In genomic region chrX:72272868-72273267, GRCh38 we compare ENCODE assay signal across 13 cellular contexts. TPM values are rescaled to one million over a fixed set of nuclear protein-coding genes. Genes with fewer than 3 reads are reported as not detected.
DNase-seq lines count a peak whose midpoint lies in the region; ATAC-seq, FAIRE-seq and TF ChIP-seq lines count a peak whose summit lies in the region.
"Had no signal": no experiment of that assay in that cellular context is flagged by ENCODE, and none has a peak within 500 bp of the region (broad histone marks: within the 10 kb centered on the region; RNA-seq: fewer than 3 reads in every experiment).

No MANE protein-coding gene starts in this region.

- peaks cover 7% of the 10 kb centered on the region for H3K27me3 Mint-ChIP-seq in brain
- no peaks in the 10 kb centered on the region for H3K27me3 Mint-ChIP-seq in progenitor cell of endocrine pancreas
- peaks cover 0 to 3% (median 0%) of the 10 kb centered on the region in 3 donors for H3K27me3 Mint-ChIP-seq in immature natural killer cell (ENCODE audit: low read depth in 3 of 3)

- TF ChIP-seq CTCF in brain (conservative IDR thresholded peaks at IDR 0.05) (no peak), progenitor cell of endocrine pancreas (IDR thresholded peaks at IDR 0.05; ENCODE audit: unreplicated experiment) (no peak)

- peaks cover 58% of the 10 kb centered on the region for H3K4me1 Mint-ChIP-seq in brain
- peaks cover 23% of the 10 kb centered on the region for H3K4me1 Mint-ChIP-seq in progenitor cell of endocrine pancreas (ENCODE audit: low read depth)
- peaks cover 41 to 53% of the 10 kb centered on the region in 2 donors for H3K4me1 Mint-ChIP-seq in immature natural killer cell

- peak; percentile 83 for FAIRE-seq in RCC 7860 (lab: Jason Lieb, UNC)
- FAIRE-seq: A204.1 had no signal

- H3K9me3 Mint-ChIP-seq in brain = no peaks in the 10 kb centered on the region
- no peaks in the 10 kb centered on the region for H3K9me3 Mint-ChIP-seq in progenitor cell of endocrine pancreas (ENCODE audit: low read depth)
- no peaks in the 10 kb centered on the region for H3K9me3 Mint-ChIP-seq in immature natural killer cell

- peak; percentile 61 to 63 for ATAC-seq in activated CD4-positive, CD25-positive, alpha-beta regulatory T cell treated with anti-CD3 and anti-CD28 coated beads, Interleukin-2, amount 50 U/mL, for 24 hours

- H3K36me3 Mint-ChIP-seq in brain (peaks cover 77% of the 10 kb centered on the region), progenitor cell of endocrine pancreas (ENCODE audit: insufficient read depth) (peaks cover 45% of the 10 kb centered on the region), immature natural killer cell (peaks cover 2 to 51% (median 46%) of the 10 kb centered on the region in 3 donors)

- no peak for DNase-seq in activated CD4-positive, CD25-positive, alpha-beta regulatory T cell (lab: John Stamatoyannopoulos, UW)
- DNase-seq in RCC 7860 (ENCODE audit: low spot score) (peak; percentile 62), progenitor cell of endocrine pancreas (ENCODE audit: low spot score, unreplicated experiment) (no peak), immature natural killer cell (no peak), NCI-H187 treated with DMSO at 0.1 percent for 48 hours (lab: John Stamatoyannopoulos, UW) (no peak), activated gamma-delta T cell (lab: John Stamatoyannopoulos, UW) (no peak)
- DNase-seq: activated CD8-positive, alpha-beta memory T cell treated with anti-CD3 and anti-CD28 coated beads, Interleukin-2, amount 50 U/mL, for 4 hours; H7; T-helper 1 cell had no signal

- H3K4me3 Mint-ChIP-seq in brain (peak overlapping the region in 1 of 5 experiments; percentile 54), progenitor cell of endocrine pancreas (ENCODE audit: low read depth) (no peak overlapping the region), immature natural killer cell (no peak overlapping the region)

- H3K27ac Mint-ChIP-seq in brain = peak overlapping the region in 3 of 5 experiments; percentile 79 to 93 (median 86)
- peak overlapping the region; percentile 67 for H3K27ac Mint-ChIP-seq in progenitor cell of endocrine pancreas
- peak overlapping the region in 3 of 6 donors; percentile 37 to 78 (median 61) for H3K27ac Mint-ChIP-seq in immature natural killer cell

RNA-seq across cellular contexts. Expression of gene RPS4X, which starts 4.2 kb away (rescaled TPM):
- 1,997 TPM for polyA plus RNA-seq in brain (ENCODE audit: insufficient read depth, low read depth, low replicate concordance)
- 1,645 and 1,663 TPM in 2 replicates for total RNA-seq in progenitor cell of endocrine pancreas
- polyA plus RNA-seq in immature natural killer cell = 100 to 1,000 TPM; 414 to 635 (median 421) TPM

RNA-seq across cellular contexts. Expression of gene CITED1, which starts 32.8 kb away (rescaled TPM):
- polyA plus RNA-seq in brain (ENCODE audit: insufficient read depth, low read depth, low replicate concordance) (7.4 TPM), immature natural killer cell (1 to 10 TPM in 1 of 3 donors, not detected in 2; 1.8 TPM)
- 1.1 and 2.0 TPM in 2 replicates for total RNA-seq in progenitor cell of endocrine pancreas
- total RNA-seq: lung microvascular endothelial cell had no signal

RNA-seq across cellular contexts. Expression of gene ERCC6L, which starts 34.0 kb away (rescaled TPM):
- polyA plus RNA-seq in brain (ENCODE audit: insufficient read depth, low read depth, low replicate concordance) = 2.4 TPM
- 4.8 and 5.6 TPM in 2 replicates for total RNA-seq in progenitor cell of endocrine pancreas
- under 1 TPM; 0.21 to 0.68 (median 0.38) TPM for polyA plus RNA-seq in immature natural killer cell
